Comparison of ENCODE assay signal across 8 cellular contexts in genomic region chr20:38873050-38873581, GRCh38.
A peak's percentile ranks its signal among the peaks of the same experiment; 100 is the strongest.
DNase-seq lines count a peak whose midpoint lies in the region; ATAC-seq lines count a peak whose summit lies in the region.

No MANE protein-coding gene starts in this region.

- DNase-seq in activated T-cell treated with anti-CD3 and anti-CD28 coated beads, Interleukin-2, amount 50 U/mL, for 24 hours: peak; percentile 84
- DNase-seq in stimulated activated CD4-positive, alpha-beta T cell treated with anti-CD3 and anti-CD28 coated beads, Interleukin-12 subunit alpha, Interleukin-12 subunit beta, amount 100 ng/mL, for 48 hours (ENCODE audit: low read depth in 2 of 3, low spot score in 1 of 3): peak; percentile 77 to 84 (median 81)
- DNase-seq in NCI-H2107 (lab: John Stamatoyannopoulos, UW) (no peak), medulla oblongata (ENCODE audit: extremely low spot score) (no peak), Kasumi-1 (lab: John Stamatoyannopoulos, UW) (no peak), GF-D8 (lab: John Stamatoyannopoulos, UW) (no peak)

- peaks cover 92% of the 10 kb centered on the region for H3K4me1 Mint-ChIP-seq in activated T-cell treated with anti-CD3 and anti-CD28 coated beads, Interleukin-2, amount 50 U/mL, for 24 hours (ENCODE audit: low read depth)

- H3K9me3 Mint-ChIP-seq in activated T-cell treated with anti-CD3 and anti-CD28 coated beads, Interleukin-2, amount 50 U/mL, for 24 hours: peaks cover 1% of the 10 kb centered on the region

- H3K36me3 Mint-ChIP-seq in activated T-cell treated with anti-CD3 and anti-CD28 coated beads, Interleukin-2, amount 50 U/mL, for 24 hours (ENCODE audit: low read depth): peaks cover 62% of the 10 kb centered on the region

- peak overlapping the region; percentile 97 for H3K27ac Mint-ChIP-seq in activated T-cell treated with anti-CD3 and anti-CD28 coated beads, Interleukin-2, amount 50 U/mL, for 24 hours

- ATAC-seq in GM19455 (IDR thresholded peaks at IDR 0.05; ENCODE audit: unreplicated experiment) (peak; percentile 38), HG03521 (IDR thresholded peaks at IDR 0.05; ENCODE audit: unreplicated experiment) (peak; percentile 42)

- H3K4me3 Mint-ChIP-seq in activated T-cell treated with anti-CD3 and anti-CD28 coated beads, Interleukin-2, amount 50 U/mL, for 24 hours: peak overlapping the region; percentile 75

- no peaks in the 10 kb centered on the region for H3K27me3 Mint-ChIP-seq in activated T-cell treated with anti-CD3 and anti-CD28 coated beads, Interleukin-2, amount 50 U/mL, for 24 hours

Comparison
In these comparisons a context has a peak if more than half of its experiments do, and no peak if none do; other contexts are left out.
1. DNase-seq: peak in activated T-cell treated with anti-CD3 and anti-CD28 coated beads, Interleukin-2, amount 50 U/mL, for 24 hours (single experiment) and stimulated activated CD4-positive, alpha-beta T cell treated with anti-CD3 and anti-CD28 coated beads, Interleukin-12 subunit alpha, Interleukin-12 subunit beta, amount 100 ng/mL, for 48 hours (3 of 3); none in NCI-H2107 (single experiment), medulla oblongata (single experiment), Kasumi-1 (0 of 2) and GF-D8 (single experiment).